ENCODE assay signal across 15 cellular contexts in the genomic region with DNA sequence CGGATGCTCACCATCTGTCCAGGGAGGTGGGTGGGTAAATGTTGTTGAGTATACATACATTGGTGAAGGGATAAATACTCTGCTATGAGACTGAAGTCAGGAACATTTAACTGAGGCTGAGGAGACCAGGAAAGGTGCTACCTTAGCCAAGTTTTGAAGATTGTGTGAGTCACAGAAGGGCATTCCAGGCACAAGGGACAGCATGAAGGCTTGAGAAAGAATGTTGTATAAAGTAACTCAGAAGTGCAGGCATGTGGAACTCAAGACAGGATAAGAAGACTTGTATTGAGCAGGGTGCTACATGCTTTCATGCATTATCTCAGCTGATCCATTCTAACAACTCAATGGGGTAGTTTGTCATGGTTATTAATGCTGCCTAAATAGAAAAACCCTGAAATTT.
"Had no signal": no experiment of that assay in that cellular context is flagged by ENCODE, and none has a peak within 500 bp of the region (broad histone marks: within the 10 kb centered on the region; RNA-seq: fewer than 3 reads in every experiment).

No MANE protein-coding gene starts in this region.

- H3K9me3 ChIP-seq: spleen, testis, upper lobe of right lung had no signal

- DNase-seq: activated CD4-positive, alpha-beta T cell treated with anti-CD3 and anti-CD28 coated beads, Interleukin-2, amount 50 U/mL, for 48 hours; activated gamma-delta T cell treated with Interleukin-2 at 50 U/mL for 16 hours; activated T-cell treated with anti-CD3 and anti-CD28 coated beads for 4 hours; caudate nucleus; islet precursor cell; midbrain; sigmoid colon; spleen; stimulated activated CD4-positive, alpha-beta T cell treated with anti-CD3 and anti-CD28 coated beads, Interleukin-4, amount 100 ng/mL, for 4 hours; testis; upper lobe of right lung had no signal

- ATAC-seq: esophagus mucosa; left lobe of liver; stimulated activated memory B cell treated with anti-CD40 and anti-IgM and Interleukin-4, amounts not matched to agents 10 μg/mL and 1 μg/mL and 100 μg/mL, for 72 hours; upper lobe of right lung had no signal

- H3K4me3 ChIP-seq: coronary artery, sigmoid colon, spleen, testis, upper lobe of right lung had no signal

- H3K4me1 ChIP-seq: sigmoid colon, spleen, testis, upper lobe of right lung had no signal

- H3K27ac ChIP-seq: coronary artery, sigmoid colon, spleen, testis, upper lobe of right lung had no signal

- H3K27me3 ChIP-seq: sigmoid colon, spleen, testis, upper lobe of right lung had no signal

- H3K36me3 ChIP-seq: sigmoid colon, upper lobe of right lung had no signal
